Comparison of ENCODE assay signal across 8 cellular contexts in the genomic region with DNA sequence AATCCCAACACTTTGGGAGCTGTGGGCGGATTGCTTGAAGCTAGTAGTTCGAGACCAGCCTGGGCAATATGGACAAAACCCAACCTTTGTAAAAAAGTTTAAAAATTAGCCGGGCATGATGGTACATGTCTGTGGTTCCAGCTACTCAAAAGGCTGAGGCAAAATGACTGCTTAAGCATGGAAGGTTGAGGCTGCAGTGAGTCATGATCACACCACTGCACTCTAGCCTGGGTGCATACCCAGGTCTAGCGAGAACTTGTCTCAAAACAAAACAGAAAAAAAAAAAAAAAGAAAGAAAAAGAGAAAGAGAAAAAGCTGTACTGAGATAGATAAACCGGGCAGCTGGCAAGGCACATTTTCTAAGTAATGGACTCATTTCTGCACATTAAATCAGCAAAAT. TPM values are rescaled to one million over a fixed set of nuclear protein-coding genes. Genes with fewer than 3 reads are reported as not detected.
DNase-seq lines count a peak whose midpoint lies in the region; ATAC-seq and TF ChIP-seq lines count a peak whose summit lies in the region.

No MANE protein-coding gene starts in this region.

- DNase-seq in activated B cell treated with CpG ODN at 0.5 μM for 24 hours (no peak), erythroblast (lab: John Stamatoyannopoulos, UW) (peak; percentile 30 to 52), NCI-H748 treated with DMSO at 0.1 percent for 48 hours (lab: John Stamatoyannopoulos, UW) (no peak), amniotic stem cell (lab: John Stamatoyannopoulos, UW) (no peak), suprapubic skin (ENCODE audit: low spot score in 2 of 2) (no peak)
- DNase-seq in stimulated activated CD8-positive, alpha-beta memory T cell treated with anti-CD3 and anti-CD28 coated beads, Interleukin-12 subunit alpha, Interleukin-12 subunit beta, amount 100 ng/mL, for 4 hours (ENCODE audit: low read depth): peak; percentile 8

- TF ChIP-seq CTCF in activated B cell treated with CpG ODN at 0.5 μM for 24 hours (IDR thresholded peaks at IDR 0.05): no peak
- TF ChIP-seq CTCF in suprapubic skin (IDR thresholded peaks at IDR 0.05): no peak

- WGBS in suprapubic skin: 62% methylated on average over 5 of the region's 5 CpGs

- peak; percentile 72 for ATAC-seq in GM19324 (IDR thresholded peaks at IDR 0.05; ENCODE audit: low FRiP score, unreplicated experiment)
- ATAC-seq in HG03066 (IDR thresholded peaks at IDR 0.05; ENCODE audit: low read depth, unreplicated experiment): peak; percentile 73
- ATAC-seq in activated B cell treated with CpG ODN at 0.5 μM for 24 hours (ENCODE audit: low read depth): peak; percentile 96

- no peaks in the 10 kb centered on the region for H3K9me3 Mint-ChIP-seq in activated B cell treated with CpG ODN at 0.5 μM for 24 hours

- no peak overlapping the region for H3K4me3 ChIP-seq in suprapubic skin

- no peaks in the 10 kb centered on the region for H3K27me3 ChIP-seq in suprapubic skin

- TF ChIP-seq POLR2A in erythroblast (IDR thresholded peaks at IDR 0.05; ENCODE audit: low read length) (no peak), suprapubic skin (IDR thresholded peaks at IDR 0.05) (no peak)

- no peaks in the 10 kb centered on the region for H3K27me3 Mint-ChIP-seq in activated B cell treated with CpG ODN at 0.5 μM for 24 hours

- CTCF ChIA-PET in activated B cell treated with CpG ODN at 0.5 μM for 24 hours (lab: Charles Lee): no interaction called here

- no peak for TF ChIP-seq EP300 in suprapubic skin (IDR thresholded peaks at IDR 0.05)

- H3K4me1 Mint-ChIP-seq in activated B cell treated with CpG ODN at 0.5 μM for 24 hours: peaks cover 55% of the 10 kb centered on the region

- no peaks in the 10 kb centered on the region for H3K9me3 ChIP-seq in suprapubic skin

- POLR2A ChIA-PET in activated B cell treated with CpG ODN at 0.5 μM for 24 hours (lab: Charles Lee): interaction anchor here (0.6 to 2.9 kb wide), 7 partner anchors 9 to 302 kb away, joined by 3 to 11 read pairs (median 5); a partner anchor contains a TSS

- H3K27ac Mint-ChIP-seq in activated B cell treated with CpG ODN at 0.5 μM for 24 hours: peak overlapping the region; percentile 65

- no peak overlapping the region for H3K4me3 Mint-ChIP-seq in activated B cell treated with CpG ODN at 0.5 μM for 24 hours

- H3K36me3 ChIP-seq in suprapubic skin: peaks cover 14% of the 10 kb centered on the region

- peaks cover 50% of the 10 kb centered on the region for H3K36me3 Mint-ChIP-seq in activated B cell treated with CpG ODN at 0.5 μM for 24 hours (ENCODE audit: low read depth)

- H3K27ac ChIP-seq in suprapubic skin: no peak overlapping the region

- H3K4me1 ChIP-seq in suprapubic skin: peaks cover 33% of the 10 kb centered on the region

- intact Hi-C loops in activated B cell treated with CpG ODN at 0.5 μM for 24 hours (cut with micrococcal nuclease): loop anchor here (1.0 to 2.0 kb wide), 2 partner anchors 11 to 91 kb away; a partner anchor contains a TSS

RNA-seq across cellular contexts. Expression of a gene that starts 10.6 kb away (rescaled TPM):
- total RNA-seq in activated B cell treated with CpG ODN at 0.5 μM for 24 hours: 145 and 153 TPM in 2 replicates
- total RNA-seq in suprapubic skin: 10 to 100 TPM; 69.5 to 96.5 (median 86.8) TPM

RNA-seq across cellular contexts. Expression of a gene that starts 29.5 kb away (rescaled TPM):
- 41.7 and 49.1 TPM in 2 replicates for total RNA-seq in activated B cell treated with CpG ODN at 0.5 μM for 24 hours
- 10 to 100 TPM; 37.4 to 73.7 (median 47.0) TPM for total RNA-seq in suprapubic skin

Comparison
In these comparisons a context has a peak if more than half of its experiments do, and no peak if none do; other contexts are left out.
1. DNase-seq: peak in erythroblast (2 of 2) and stimulated activated CD8-positive, alpha-beta memory T cell treated with anti-CD3 and anti-CD28 coated beads, Interleukin-12 subunit alpha, Interleukin-12 subunit beta, amount 100 ng/mL, for 4 hours (single experiment); none in activated B cell treated with CpG ODN at 0.5 μM for 24 hours (single experiment), NCI-H748 treated with DMSO at 0.1 percent for 48 hours (single experiment), amniotic stem cell (single experiment) and suprapubic skin (0 of 2).
2. Peak in every context shown above with its lines, with median percentiles within 50 percentile points of each other: ATAC-seq.